8 cellular contexts compared by ENCODE assay signal in the genomic region with DNA sequence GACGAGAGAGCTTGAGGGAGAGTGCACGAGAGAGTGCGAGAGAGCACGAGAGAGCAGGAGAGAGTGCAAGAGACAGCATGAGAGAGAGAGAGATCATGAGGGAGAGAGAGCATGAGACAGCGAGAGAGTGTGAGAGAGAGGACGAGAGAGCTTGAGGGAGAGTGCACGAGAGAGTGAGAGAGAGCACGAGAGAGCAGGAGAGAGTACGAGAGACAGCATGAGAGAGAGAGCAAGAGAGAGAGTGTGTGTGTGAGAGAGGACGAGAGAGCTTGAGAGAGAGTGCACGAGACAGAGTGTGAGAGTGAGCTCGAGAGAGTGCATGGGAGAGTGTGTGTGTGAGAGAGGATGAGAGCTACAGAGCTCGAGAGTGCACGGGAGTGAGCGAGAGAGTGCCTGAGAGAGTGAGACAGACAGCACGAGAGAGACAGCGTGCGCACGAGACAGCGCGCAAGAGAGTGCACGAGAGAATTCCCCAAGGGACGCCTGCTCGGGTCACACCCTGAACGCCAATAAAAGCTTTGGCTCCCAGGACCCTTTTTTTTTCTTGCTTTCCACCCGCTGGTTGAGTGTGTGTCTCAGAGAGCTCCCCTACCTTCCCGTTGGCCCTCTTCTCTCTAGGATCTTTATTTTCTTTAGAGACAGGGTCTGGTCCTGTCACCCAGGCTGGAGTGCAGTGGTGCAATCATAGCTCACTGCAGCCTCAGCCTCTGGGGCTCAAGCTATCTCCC. TPM values are rescaled to one million over a fixed set of nuclear protein-coding genes. Genes with fewer than 3 reads are reported as not detected.
A peak's percentile ranks its signal among the peaks of the same experiment; 100 is the strongest.
DNase-seq lines count a peak whose midpoint lies in the region; ATAC-seq, FAIRE-seq and TF ChIP-seq lines count a peak whose summit lies in the region.

No MANE protein-coding gene starts in this region.

- peaks cover 61% of the 10 kb centered on the region for H3K27me3 ChIP-seq in BLaER1

- H3K9me3 Mint-ChIP-seq in activated CD8-positive, alpha-beta T cell treated with anti-CD3 and anti-CD28 coated beads for 36 hours: no peaks in the 10 kb centered on the region

- peak overlapping the region; percentile 85 for H3K27ac ChIP-seq in BLaER1

- peaks cover 44% of the 10 kb centered on the region for H3K4me1 Mint-ChIP-seq in activated CD8-positive, alpha-beta T cell treated with anti-CD3 and anti-CD28 coated beads for 36 hours (ENCODE audit: low read depth)

- peak overlapping the region; percentile 86 for H3K9ac ChIP-seq in BLaER1

- H3K36me3 Mint-ChIP-seq in activated CD8-positive, alpha-beta T cell treated with anti-CD3 and anti-CD28 coated beads for 36 hours (ENCODE audit: low read depth): peaks cover 15% of the 10 kb centered on the region

- POLR2A ChIA-PET in activated CD8-positive, alpha-beta T cell treated with anti-CD3 and anti-CD28 coated beads for 36 hours (lab: Charles Lee): interaction anchor here (0.5 to 0.8 kb wide), 3 partner anchors 63 to 811 kb away, joined by 3 to 4 read pairs (median 3); no protein-coding TSS in a partner anchor

- H3K4me3 Mint-ChIP-seq in activated CD8-positive, alpha-beta T cell treated with anti-CD3 and anti-CD28 coated beads for 36 hours: peak overlapping the region; percentile 79

- H3K36me3 ChIP-seq in BLaER1: peaks cover 41% of the 10 kb centered on the region

- no peaks in the 10 kb centered on the region for H3K9me3 ChIP-seq in BLaER1

- H3K4me3 ChIP-seq in BLaER1: peak overlapping the region; percentile 77

- peak overlapping the region; percentile 75 for H3K4me2 ChIP-seq in BLaER1

- peaks cover 41% of the 10 kb centered on the region for H4K20me1 ChIP-seq in BLaER1

- intact Hi-C loops in activated CD8-positive, alpha-beta T cell treated with anti-CD3 and anti-CD28 coated beads for 36 hours (cut with micrococcal nuclease): no loop called here

- FAIRE-seq in GM19239 (lab: Jason Lieb, UNC): peak; percentile 96

- TF ChIP-seq CTCF in activated CD8-positive, alpha-beta T cell treated with anti-CD3 and anti-CD28 coated beads for 36 hours (IDR thresholded peaks at IDR 0.05): no peak

- no peak overlapping the region for H3K27ac Mint-ChIP-seq in activated CD8-positive, alpha-beta T cell treated with anti-CD3 and anti-CD28 coated beads for 36 hours

- DNase-seq in GM19239 (ENCODE audit: insufficient read length, low spot score) (no peak), islet precursor cell (peak; percentile 61), A172 (ENCODE audit: low spot score) (no peak)
- DNase-seq in activated CD8-positive, alpha-beta T cell treated with anti-CD3 and anti-CD28 coated beads for 36 hours: peak; percentile 14
- no peak for DNase-seq in activated effector memory CD4-positive, alpha-beta T cell treated with anti-CD3 and anti-CD28 coated beads, Interleukin-2, amount 50 U/mL, for 16 hours

- peaks cover 64% of the 10 kb centered on the region for H3K4me1 ChIP-seq in BLaER1

- H3K27me3 Mint-ChIP-seq in activated CD8-positive, alpha-beta T cell treated with anti-CD3 and anti-CD28 coated beads for 36 hours: peaks cover 43% of the 10 kb centered on the region

- CTCF ChIA-PET in activated CD8-positive, alpha-beta T cell treated with anti-CD3 and anti-CD28 coated beads for 36 hours (lab: Charles Lee): interaction anchor here (0.7 to 2.0 kb wide), 4 partner anchors 17 to 44 kb away, joined by 3 to 8 read pairs (median 4); no protein-coding TSS in a partner anchor

- ATAC-seq in activated CD8-positive, alpha-beta T cell treated with anti-CD3 and anti-CD28 coated beads for 36 hours: no peak
- ATAC-seq in GM19035 (IDR thresholded peaks at IDR 0.05; ENCODE audit: unreplicated experiment) (no peak), GM18519 (IDR thresholded peaks at IDR 0.05; ENCODE audit: low FRiP score, unreplicated experiment) (no peak)

RNA-seq across cellular contexts. Expression of a gene that starts 3.7 kb away (rescaled TPM):
- 10 to 100 TPM; 24.6 to 26.2 TPM for total RNA-seq in activated CD8-positive, alpha-beta T cell treated with anti-CD3 and anti-CD28 coated beads for 36 hours
- 22.7 and 57.3 TPM in 2 replicates for total RNA-seq in A172 (2014; rRNA removed; shearing (Covaris generic))

RNA-seq across cellular contexts. Expression of a gene that starts 56.4 kb away (rescaled TPM):
- total RNA-seq in activated CD8-positive, alpha-beta T cell treated with anti-CD3 and anti-CD28 coated beads for 36 hours: 1 to 10 TPM; 3.0 to 3.1 TPM
- total RNA-seq in A172 (2014; rRNA removed; shearing (Covaris generic)): not detected in 2 replicates

Comparison
In these comparisons a context has a peak if more than half of its experiments do, and no peak if none do; other contexts are left out.
1. DNase-seq: peak in activated CD8-positive, alpha-beta T cell treated with anti-CD3 and anti-CD28 coated beads for 36 hours (single experiment) and islet precursor cell (single experiment); none in GM19239 (single experiment), A172 (single experiment) and activated effector memory CD4-positive, alpha-beta T cell treated with anti-CD3 and anti-CD28 coated beads, Interleukin-2, amount 50 U/mL, for 16 hours (single experiment).